In the genomic region with DNA sequence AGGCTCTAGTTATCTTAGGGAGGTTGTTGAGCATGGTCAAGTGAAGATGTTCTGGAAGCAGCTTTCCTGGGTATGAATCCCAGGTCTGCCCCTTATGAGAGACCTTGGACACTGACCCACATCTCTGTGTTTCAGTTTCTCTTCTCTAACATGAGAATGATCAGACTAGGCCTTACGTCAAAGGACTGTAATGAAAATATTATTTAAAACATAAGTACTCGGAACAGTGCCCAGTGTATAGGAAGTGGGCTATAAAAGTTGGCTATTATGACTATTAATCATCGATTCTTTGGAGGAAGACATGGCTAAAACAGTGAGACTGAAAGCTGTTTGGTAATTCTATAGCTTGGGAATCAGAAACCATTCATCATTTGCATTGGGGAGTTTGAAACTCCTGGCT, we compare ENCODE assay signal across 28 cellular contexts.
A peak's percentile ranks its signal among the peaks of the same experiment; 100 is the strongest.
DNase-seq lines count a peak whose midpoint lies in the region; ATAC-seq, FAIRE-seq and TF ChIP-seq lines count a peak whose summit lies in the region.
"Had no signal": no experiment of that assay in that cellular context is flagged by ENCODE, and none has a peak within 500 bp of the region (broad histone marks: within the 10 kb centered on the region; RNA-seq: fewer than 3 reads in every experiment).

No MANE protein-coding gene starts in this region.

- H3K4me2 ChIP-seq in osteoblast (ENCODE audit: insufficient read depth, low read length): peak overlapping the region; percentile 80

- H3K4me1 ChIP-seq in Panc1 (ENCODE audit: control insufficient read depth, insufficient read depth, low read length): peaks cover 7% of the 10 kb centered on the region; the same call in 1 of the 2 replicates
- H3K4me1 ChIP-seq in osteoblast (ENCODE audit: insufficient read depth, low read length): peaks cover 28% of the 10 kb centered on the region
- H3K4me1 ChIP-seq: right atrium auricular region had no signal

- POLR2A ChIA-PET in AG04450 (lab: Yijun Ruan, JAX) (interaction anchor here (0.9 kb wide), 1 partner anchor 44 kb away, joined by 3 read pairs; no protein-coding TSS in a partner anchor), Panc1 (lab: Charles Lee) (no interaction called here)

- in situ Hi-C loops in Panc1 (cut with HindIII; ENCODE audit: low pct_unique_long_range_greater_than_20kb, low sequenced_read_pairs): no loop called here

- DNase-seq in AG04450 (ENCODE audit: low read depth, low spot score): no peak
- DNase-seq in Panc1 (ENCODE audit: low read depth, low spot score): no peak
- peak; percentile 16 to 84 for DNase-seq in dermis microvascular lymphatic vessel endothelial cell (ENCODE audit: low read depth in 2 of 2)
- DNase-seq in osteoblast (ENCODE audit: insufficient read length, low spot score, missing footprints): no peak
- no peak for DNase-seq in T-helper 9 cell
- DNase-seq in HTR-8/SVneo (ENCODE audit: insufficient read length, low spot score): no peak
- no peak for DNase-seq in NCI-H2029 treated with DMSO at 0.1 percent for 48 hours (lab: John Stamatoyannopoulos, UW)
- DNase-seq: 8988T; activated B cell treated with CpG ODN at 0.5 μM for 24 hours; activated CD8-positive, alpha-beta memory T cell treated with anti-CD3 and anti-CD28 coated beads, Interleukin-2, amount 50 U/mL, for 48 hours; anterior cingulate cortex; CD8-positive, alpha-beta T cell; DMS 273 treated with DMSO at 0.1 percent for 48 hours; erythroblast; GDM1; islet precursor cell; Kasumi-1; left ventricle myocardium superior; midbrain; naive thymus-derived CD8-positive, alpha-beta T cell; NCI-H748 treated with DMSO at 0.1 percent for 48 hours; ovary; stimulated activated naive CD8-positive, alpha-beta T cell treated with anti-CD3 and anti-CD28 coated beads, Interleukin-15, Interleukin-2, amounts not matched to agents 100 U/mL and 50 U/mL, for 24 hours had no signal

- no peak for FAIRE-seq in HTR-8/SVneo (lab: Jason Lieb, UNC)
- FAIRE-seq: GM18507 had no signal

- H3K27ac ChIP-seq in AG04450 (ENCODE audit: low read depth, low read length) (peak overlapping the region; percentile 90), Panc1 (ENCODE audit: low read length) (0 out of 2 replicates have a peak overlapping the region, but pooled peaks have one; percentile 13), osteoblast (ENCODE audit: low read depth, low read length) (peak overlapping the region; percentile 97)
- H3K27ac ChIP-seq: ovary, right atrium auricular region had no signal

- CTCF ChIA-PET in AG04450 (lab: Charles Lee) (interaction anchor here (1.9 to 2.0 kb wide), 2 partner anchors 130 to 189 kb away, joined by 8 to 9 read pairs; no protein-coding TSS in a partner anchor), Panc1 (lab: Charles Lee) (no interaction called here)

- H4K20me1 ChIP-seq in osteoblast (ENCODE audit: insufficient read depth, low read length): no peaks in the 10 kb centered on the region

- H3K27me3 ChIP-seq in AG04450 (ENCODE audit: control insufficient read depth, insufficient read depth, low read length): no peaks in the 10 kb centered on the region
- H3K27me3 ChIP-seq in Panc1 (ENCODE audit: control insufficient read depth, insufficient read depth, low read length): no peaks in the 10 kb centered on the region
- H3K27me3 ChIP-seq in osteoblast (ENCODE audit: insufficient read depth, low read length): no peaks in the 10 kb centered on the region
- H3K27me3 ChIP-seq: ovary, right atrium auricular region had no signal

- H3K9me3 ChIP-seq in AG04450 (ENCODE audit: control insufficient read depth, insufficient read depth, low read length) (no peaks in the 10 kb centered on the region), Panc1 (ENCODE audit: control insufficient read depth, insufficient read depth, low read depth, low read length) (no peaks in the 10 kb centered on the region), osteoblast (ENCODE audit: low read depth, low read length) (no peaks in the 10 kb centered on the region)
- H3K9me3 ChIP-seq: ovary, right atrium auricular region, thoracic aorta had no signal

- no peak overlapping the region for H3K4me3 ChIP-seq in AG04450 (ENCODE audit: low read depth, low read length)
- no peak overlapping the region for H3K4me3 ChIP-seq in Panc1 (ENCODE audit: low read depth in 2 of 2, low read length in 2 of 2)
- H3K4me3 ChIP-seq in osteoblast (ENCODE audit: insufficient read depth, low read length): peak overlapping the region; percentile 26
- H3K4me3 ChIP-seq: ovary, right atrium auricular region, thoracic aorta had no signal

- H2AFZ ChIP-seq in osteoblast (ENCODE audit: low read length): peak overlapping the region; percentile 72

- no peaks in the 10 kb centered on the region for H3K79me2 ChIP-seq in osteoblast (ENCODE audit: insufficient read depth, low read length)

- intact Hi-C loops in Panc1 (cut with micrococcal nuclease; ENCODE audit: unreplicated experiment): no loop called here

- no TSS peak for BruUV-seq in Panc1 (replicated peaks; lab: Mats Ljungman, UMichigan)

- TF ChIP-seq CTCF in AG04450 (IDR thresholded peaks at IDR 0.05; ENCODE audit: low read depth, low read length): no peak
- TF ChIP-seq CTCF in Panc1 (IDR thresholded peaks at IDR 0.05): no peak
- TF ChIP-seq CTCF in osteoblast (IDR thresholded peaks at IDR 0.05; ENCODE audit: extremely low read depth, low read depth, low read length): no peak

- no peak for ATAC-seq in Panc1
- no peak for ATAC-seq in HG02973 (IDR thresholded peaks at IDR 0.05; ENCODE audit: unreplicated experiment)
- ATAC-seq: activated T-helper 17 cell treated with anti-CD3 and anti-CD28 coated beads, Interleukin-2, amount 50 U/mL, for 72 hours; CD8-positive, alpha-beta T cell; left ventricle myocardium superior; naive thymus-derived CD8-positive, alpha-beta T cell; stimulated activated naive CD8-positive, alpha-beta T cell treated with anti-CD3 and anti-CD28 coated beads, Interleukin-15, Interleukin-2, amounts not matched to agents 100 U/mL and 50 U/mL, for 24 hours had no signal

- H3K36me3 ChIP-seq in Panc1 (ENCODE audit: control insufficient read depth, insufficient read depth, low read length) (no peaks in the 10 kb centered on the region), osteoblast (ENCODE audit: insufficient read depth, low read length) (no peaks in the 10 kb centered on the region)
- H3K36me3 ChIP-seq: ovary, right atrium auricular region, thoracic aorta had no signal

Comparison
In these comparisons a context has a peak if more than half of its experiments do, and no peak if none do; other contexts are left out.
1. DNase-seq: peak in dermis microvascular lymphatic vessel endothelial cell (2 of 2); none in AG04450 (single experiment), Panc1 (single experiment), osteoblast (single experiment), T-helper 9 cell (single experiment), HTR-8/SVneo (single experiment) and NCI-H2029 treated with DMSO at 0.1 percent for 48 hours (single experiment).
2. H3K27ac ChIP-seq: peak in every context shown above with its lines; median percentile 97 in osteoblast; 90 in AG04450; 13 in Panc1.